Comparison of ENCODE assay signal across 1 cellular context in genomic region chr6:140487586-140487985, GRCh38.
TF ChIP-seq lines count a peak whose summit lies in the region.

No MANE protein-coding gene starts in this region.

TF ChIP-seq in H1, 55 proteins besides CTCF, POLR2A, EP300 and RAD21 (continued from another document):
- TF ChIP-seq, protein P1, sequence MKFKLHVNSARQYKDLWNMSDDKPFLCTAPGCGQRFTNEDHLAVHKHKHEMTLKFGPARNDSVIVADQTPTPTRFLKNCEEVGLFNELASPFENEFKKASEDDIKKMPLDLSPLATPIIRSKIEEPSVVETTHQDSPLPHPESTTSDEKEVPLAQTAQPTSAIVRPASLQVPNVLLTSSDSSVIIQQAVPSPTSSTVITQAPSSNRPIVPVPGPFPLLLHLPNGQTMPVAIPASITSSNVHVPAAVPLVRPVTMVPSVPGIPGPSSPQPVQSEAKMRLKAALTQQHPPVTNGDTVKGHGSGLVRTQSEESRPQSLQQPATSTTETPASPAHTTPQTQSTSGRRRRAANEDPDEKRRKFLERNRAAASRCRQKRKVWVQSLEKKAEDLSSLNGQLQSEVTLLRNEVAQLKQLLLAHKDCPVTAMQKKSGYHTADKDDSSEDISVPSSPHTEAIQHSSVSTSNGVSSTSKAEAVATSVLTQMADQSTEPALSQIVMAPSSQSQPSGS (IDR thresholded peaks at IDR 0.05; ENCODE audit: low read length): no peak
- TF ChIP-seq RNF2 (IDR thresholded peaks at IDR 0.05; ENCODE audit: borderline replicate concordance, low read depth, low read length, missing control alignments, poor library complexity, severe bottlenecking) (no peak), KDM5A (IDR thresholded peaks at IDR 0.05; ENCODE audit: low read length) (no peak), GTF2F1 (IDR thresholded peaks at IDR 0.05; ENCODE audit: borderline replicate concordance, low read depth, low read length) (no peak), EGR1 (IDR thresholded peaks at IDR 0.05; ENCODE audit: borderline replicate concordance, low read depth, low read length) (no peak)
